ENCODE assay signal across 19 cellular contexts in genomic region chr2:106097370-106098000, GRCh38.
A peak's percentile ranks its signal among the peaks of the same experiment; 100 is the strongest.
DNase-seq lines count a peak whose midpoint lies in the region; ATAC-seq and TF ChIP-seq lines count a peak whose summit lies in the region.
"Had no signal": no experiment of that assay in that cellular context is flagged by ENCODE, and none has a peak within 500 bp of the region (broad histone marks: within the 10 kb centered on the region; RNA-seq: fewer than 3 reads in every experiment).

No MANE protein-coding gene starts in this region.

- H3K4me1 Mint-ChIP-seq in activated CD4-positive, alpha-beta T cell treated with anti-CD3 and anti-CD28 coated beads, Interleukin-2, amount 10 ng/mL, durations not matched to agents 7 days and 5 days: peaks cover 55% of the 10 kb centered on the region
- H3K4me1 Mint-ChIP-seq in CD4-positive, alpha-beta T cell (ENCODE audit: low read depth): peaks cover 61% of the 10 kb centered on the region
- H3K4me1 Mint-ChIP-seq in T-cell: peaks cover 63 to 73% (median 66%) of the 10 kb centered on the region in 3 donors
- H3K4me1 Mint-ChIP-seq in naive B cell: peaks cover 14 to 37% (median 31%) of the 10 kb centered on the region in 3 donors

- no peaks in the 10 kb centered on the region for H3K27me3 Mint-ChIP-seq in activated CD4-positive, alpha-beta T cell treated with anti-CD3 and anti-CD28 coated beads, Interleukin-2, amount 10 ng/mL, durations not matched to agents 7 days and 5 days
- H3K27me3 Mint-ChIP-seq in CD4-positive, alpha-beta T cell: no peaks in the 10 kb centered on the region
- H3K27me3 Mint-ChIP-seq in T-cell (no peaks in the 10 kb centered on the region), naive B cell (no peaks in the 10 kb centered on the region)
- H3K27me3 Mint-ChIP-seq: activated T-helper 17 cell treated with anti-CD3 and anti-CD28 coated beads, Interleukin-2, amount 50 U/mL, for 72 hours; natural killer cell treated with Interleukin-12 subunit alpha and Interleukin-12 subunit beta and Interleukin-15 and Interleukin-18, amount 100 ng/mL, for 72 hours had no signal

- POLR2A ChIA-PET in activated CD4-positive, alpha-beta T cell treated with anti-CD3 and anti-CD28 coated beads, Interleukin-2, amount 10 ng/mL, durations not matched to agents 7 days and 5 days (lab: Charles Lee): no interaction called here
- POLR2A ChIA-PET in CD4-positive, alpha-beta T cell (lab: Charles Lee): interaction anchor here (0.6 to 7.0 kb wide), 14 partner anchors 12 to 357 kb away, joined by 3 to 64 read pairs (median 7); no protein-coding TSS in a partner anchor
- POLR2A ChIA-PET in T-cell (lab: Charles Lee): interaction anchor here (0.6 to 0.9 kb wide), 2 partner anchors 40 to 190 kb away, joined by 3 read pairs; no protein-coding TSS in a partner anchor

- CTCF ChIA-PET in activated CD4-positive, alpha-beta T cell treated with anti-CD3 and anti-CD28 coated beads, Interleukin-2, amount 10 ng/mL, durations not matched to agents 7 days and 5 days (lab: Charles Lee): interaction anchor here (1.5 to 1.7 kb wide), 2 partner anchors 9 to 35 kb away, joined by 4 to 6 read pairs; no protein-coding TSS in a partner anchor
- CTCF ChIA-PET in CD4-positive, alpha-beta T cell (lab: Charles Lee): interaction anchor here (1.4 to 2.1 kb wide), 2 partner anchors 13 to 348 kb away, joined by 4 to 7 read pairs; no protein-coding TSS in a partner anchor
- CTCF ChIA-PET in T-cell (lab: Charles Lee): interaction anchor here in 1 of 2 donors (0.6 to 2.0 kb wide), 4 partner anchors 14 to 729 kb away, joined by 3 to 6 read pairs (median 4); no protein-coding TSS in a partner anchor

- no peak overlapping the region for H3K4me3 Mint-ChIP-seq in activated CD4-positive, alpha-beta T cell treated with anti-CD3 and anti-CD28 coated beads, Interleukin-2, amount 10 ng/mL, durations not matched to agents 7 days and 5 days
- H3K4me3 Mint-ChIP-seq in CD4-positive, alpha-beta T cell: no peak overlapping the region
- peak overlapping the region in 1 of 3 donors; percentile 80 for H3K4me3 Mint-ChIP-seq in T-cell
- H3K4me3 Mint-ChIP-seq in naive B cell: no peak overlapping the region
- H3K4me3 Mint-ChIP-seq: CD14-positive monocyte; natural killer cell treated with Interleukin-12 subunit alpha and Interleukin-12 subunit beta and Interleukin-15 and Interleukin-18, amount 100 ng/mL, for 72 hours had no signal

- H3K27ac Mint-ChIP-seq in activated CD4-positive, alpha-beta T cell treated with anti-CD3 and anti-CD28 coated beads, Interleukin-2, amount 10 ng/mL, durations not matched to agents 7 days and 5 days: peak overlapping the region; percentile 60
- peak overlapping the region; percentile 95 for H3K27ac Mint-ChIP-seq in CD4-positive, alpha-beta T cell
- H3K27ac Mint-ChIP-seq in T-cell (peak overlapping the region; percentile 85 to 94), naive B cell (peak overlapping the region in 5 of 6 donors; percentile 32 to 95 (median 60))
- H3K27ac Mint-ChIP-seq: natural killer cell treated with Interleukin-12 subunit alpha and Interleukin-12 subunit beta and Interleukin-15 and Interleukin-18, amount 100 ng/mL, for 72 hours had no signal

- no peak for TF ChIP-seq CTCF in CD4-positive, alpha-beta T cell (IDR thresholded peaks at IDR 0.05)

- H3K36me3 Mint-ChIP-seq in activated CD4-positive, alpha-beta T cell treated with anti-CD3 and anti-CD28 coated beads, Interleukin-2, amount 10 ng/mL, durations not matched to agents 7 days and 5 days (ENCODE audit: low read depth): peaks cover 61% of the 10 kb centered on the region
- H3K36me3 Mint-ChIP-seq in CD4-positive, alpha-beta T cell (ENCODE audit: low read depth): peaks cover 56% of the 10 kb centered on the region
- peaks cover 58% of the 10 kb centered on the region for H3K36me3 Mint-ChIP-seq in T-cell
- peaks cover 35 to 45% of the 10 kb centered on the region in 2 donors for H3K36me3 Mint-ChIP-seq in naive B cell

- no peaks in the 10 kb centered on the region for H3K27me3 ChIP-seq in CD4-positive, alpha-beta T cell (ENCODE audit: control insufficient read depth, insufficient read depth, low read length)
- H3K27me3 ChIP-seq: gastroesophageal sphincter had no signal

- no peaks in the 10 kb centered on the region for H3K9me3 ChIP-seq in CD4-positive, alpha-beta T cell (ENCODE audit: control insufficient read depth, low read length)
- H3K9me3 ChIP-seq: A549, gastroesophageal sphincter had no signal

- peaks cover 3% of the 10 kb centered on the region for H3K9me3 Mint-ChIP-seq in activated CD4-positive, alpha-beta T cell treated with anti-CD3 and anti-CD28 coated beads, Interleukin-2, amount 10 ng/mL, durations not matched to agents 7 days and 5 days
- no peaks in the 10 kb centered on the region for H3K9me3 Mint-ChIP-seq in CD4-positive, alpha-beta T cell
- H3K9me3 Mint-ChIP-seq in T-cell (no peaks in the 10 kb centered on the region), naive B cell (no peaks in the 10 kb centered on the region)
- H3K9me3 Mint-ChIP-seq: activated T-helper 17 cell treated with anti-CD3 and anti-CD28 coated beads, Interleukin-2, amount 50 U/mL, for 72 hours; CD14-positive monocyte; natural killer cell treated with Interleukin-12 subunit alpha and Interleukin-12 subunit beta and Interleukin-15 and Interleukin-18, amount 100 ng/mL, for 72 hours had no signal

- intact Hi-C loops in CD4-positive, alpha-beta T cell (cut with DNase I, micrococcal nuclease): loop anchor here (5.0 to 10.0 kb wide), 4 partner anchors 165 to 763 kb away; partner anchors contain the start of gene C2orf49 (in 1 of the 2)

- H3K27ac ChIP-seq in CD4-positive, alpha-beta T cell (ENCODE audit: low read depth, low read length): peak overlapping the region; percentile 84
- H3K27ac ChIP-seq: A549, gastroesophageal sphincter, HL-60 had no signal

- peak; percentile 2 for ATAC-seq in CD4-positive, alpha-beta T cell (ENCODE audit: poor library complexity)
- ATAC-seq in T-cell (replicated peaks in 1 of 4): peak in 1 of 4 experiments; percentile 19
- ATAC-seq in naive B cell (ENCODE audit: low read depth in 2 of 2): no peak
- ATAC-seq in HG03159 (IDR thresholded peaks at IDR 0.05; ENCODE audit: unreplicated experiment): no peak
- ATAC-seq in HG02798 (IDR thresholded peaks at IDR 0.05; ENCODE audit: poor library complexity, unreplicated experiment): no peak
- ATAC-seq: activated T-helper 17 cell treated with anti-CD3 and anti-CD28 coated beads, Interleukin-2, amount 50 U/mL, for 72 hours; gastroesophageal sphincter had no signal

- DNase-seq in activated CD4-positive, alpha-beta T cell treated with anti-CD3 and anti-CD28 coated beads, Interleukin-2, amount 10 ng/mL, durations not matched to agents 7 days and 5 days: no peak
- no peak for DNase-seq in activated CD4-positive, alpha-beta T cell treated with anti-CD3 and anti-CD28 coated beads for 1 hour
- peak in 2 of 10 experiments; percentile 42 to 63 for DNase-seq in CD4-positive, alpha-beta T cell
- peak in 21 of 34 experiments; percentile 24 to 64 (median 47) for DNase-seq in T-cell
- DNase-seq in naive B cell: no peak
- DNase-seq in HT-29 (ENCODE audit: low spot score): no peak
- DNase-seq: caudate nucleus, kidney glomerular epithelial cell, MV-4-11, NCI-H2081, NCI-H526 treated with DMSO at 0.1 percent for 48 hours had no signal

Comparison
In these comparisons a context has a peak if more than half of its experiments do, and no peak if none do; other contexts are left out.
1. DNase-seq: peak in T-cell (21 of 34); none in activated CD4-positive, alpha-beta T cell treated with anti-CD3 and anti-CD28 coated beads, Interleukin-2, amount 10 ng/mL, durations not matched to agents 7 days and 5 days (single experiment), activated CD4-positive, alpha-beta T cell treated with anti-CD3 and anti-CD28 coated beads for 1 hour (single experiment), naive B cell (single experiment) and HT-29 (single experiment).
2. Peak in every context shown above with its lines, with median percentiles within 50 percentile points of each other: H3K27ac Mint-ChIP-seq.